8 cellular contexts compared by ENCODE assay signal in the genomic region with DNA sequence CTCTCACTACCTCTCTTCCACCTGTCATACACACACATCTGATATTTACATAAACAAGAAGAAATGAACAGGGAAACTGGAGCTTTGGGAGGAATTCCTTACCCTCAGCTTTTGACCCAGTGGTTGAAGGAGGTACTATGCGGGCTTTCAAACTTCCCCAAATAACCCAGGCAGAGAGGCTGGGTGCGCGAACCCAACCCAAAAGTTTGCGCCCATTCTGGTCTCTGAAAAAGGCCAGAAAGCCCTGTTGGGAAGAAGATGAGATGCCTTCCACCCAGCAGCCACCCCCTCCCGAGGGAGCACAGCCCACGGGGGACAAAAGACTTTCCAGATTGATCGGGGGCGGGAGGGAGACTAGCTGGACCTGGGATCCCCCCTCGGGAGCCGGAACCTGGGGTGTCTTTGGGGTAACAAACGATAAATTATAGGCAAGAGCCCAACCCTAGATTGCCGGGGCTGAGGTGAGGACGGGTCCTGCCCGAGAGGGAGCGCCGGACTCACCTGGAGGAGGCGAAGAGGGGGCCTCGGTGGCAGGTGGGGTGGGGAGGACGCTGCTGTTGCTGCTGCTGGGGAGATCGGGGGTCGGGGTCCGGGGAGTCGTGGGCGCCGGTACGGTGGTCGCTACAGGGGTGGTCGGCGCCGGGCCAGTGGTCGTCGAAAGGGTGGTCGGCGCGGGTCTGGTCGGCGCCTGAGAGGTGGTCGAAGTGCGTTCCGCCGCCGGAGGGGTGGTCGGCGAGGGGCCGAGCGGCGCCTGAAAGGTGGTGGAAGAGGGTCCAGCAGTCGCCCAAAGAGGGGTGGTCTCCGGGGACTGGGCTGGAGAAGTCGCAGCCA. TPM values are rescaled to one million over a fixed set of nuclear protein-coding genes. Genes with fewer than 3 reads are reported as not detected.
A peak's percentile ranks its signal among the peaks of the same experiment; 100 is the strongest.
DNase-seq lines count a peak whose midpoint lies in the region; ATAC-seq, FAIRE-seq and TF ChIP-seq lines count a peak whose summit lies in the region.

No MANE protein-coding gene starts in this region.

- H3K27ac ChIP-seq in SJCRH30 (no peak overlapping the region), right lobe of liver (peak overlapping the region; percentile 85 to 96 (median 91)), substantia nigra (ENCODE audit: low read depth, low read length, poor library complexity, severe bottlenecking) (peak overlapping the region; percentile 90)

- H3K27me3 ChIP-seq in SJCRH30 (no peaks in the 10 kb centered on the region), bronchial epithelial cell (ENCODE audit: control insufficient read depth, insufficient read depth, low read length) (no peaks in the 10 kb centered on the region), right lobe of liver (no peaks in the 10 kb centered on the region)

- H3K4me3 ChIP-seq in SJCRH30 (peak overlapping the region; percentile 79), bronchial epithelial cell (ENCODE audit: low read depth, low read length) (peak overlapping the region; percentile 92), right lobe of liver (peak overlapping the region; percentile 77 to 90 (median 81))

- H3K36me3 ChIP-seq in SJCRH30 (no peaks in the 10 kb centered on the region), bronchial epithelial cell (ENCODE audit: control insufficient read depth, insufficient read depth, low read length) (no peaks in the 10 kb centered on the region), right lobe of liver (no peaks in the 10 kb centered on the region)

- ATAC-seq in right lobe of liver, result no peak

- no peak for FAIRE-seq in bronchial epithelial cell (lab: Jason Lieb, UNC)

- WGBS in right lobe of liver (ENCODE audit: insufficient coverage, low coverage, low lambda C conversion rate, missing lambda C conversion rate), result 0% methylated on average over 8 of the region's 50 CpGs

- intact Hi-C loops in right lobe of liver (cut with DNase I), result no loop called here

- TF ChIP-seq CTCF in bronchial epithelial cell (IDR thresholded peaks at IDR 0.05; ENCODE audit: insufficient read depth, low read length, severe bottlenecking) (no peak), right lobe of liver (IDR thresholded peaks at IDR 0.05) (peak in 1 of 4 donors; percentile 38)

- H3K4me1 ChIP-seq in SJCRH30, result peaks cover 25% of the 10 kb centered on the region
- peaks cover 0 to 30% (median 14%) of the 10 kb centered on the region in 4 donors for H3K4me1 ChIP-seq in right lobe of liver

- H3K9me3 ChIP-seq in SJCRH30 (replicated peaks), result no peaks in the 10 kb centered on the region
- no peaks in the 10 kb centered on the region for H3K9me3 ChIP-seq in right lobe of liver

- peak in 2 of 3 experiments; percentile 57 to 60 for DNase-seq in NCI-H1417 (lab: John Stamatoyannopoulos, UW)
- DNase-seq in NCI-H1417 treated with DMSO at 0.1 percent for 48 hours (lab: John Stamatoyannopoulos, UW), result no peak
- no peak for DNase-seq in SJCRH30
- no peak for DNase-seq in bronchial epithelial cell (ENCODE audit: low read depth)
- peak; percentile 51 to 69 (median 64) for DNase-seq in right lobe of liver
- DNase-seq in substantia nigra (lab: John Stamatoyannopoulos, UW), result peak in 17 of 49 donors; percentile 14 to 70 (median 29)
- DNase-seq in NCI-H1092 treated with DMSO at 0.1 percent for 48 hours (lab: John Stamatoyannopoulos, UW), result no peak
- DNase-seq in NCI-H1105 treated with DMSO at 0.1 percent for 48 hours (lab: John Stamatoyannopoulos, UW), result no peak

- TF ChIP-seq POLR2A in right lobe of liver (IDR thresholded peaks at IDR 0.05), result no peak

RNA-seq across cellular contexts. Expression of a gene that starts 0.8 kb away (rescaled TPM):
- 10.1 and 12.8 TPM in 2 replicates for total RNA-seq in SJCRH30 (2014; rRNA removed; shearing (Covaris generic))
- total RNA-seq in bronchial epithelial cell, result 4.7 and 5.9 TPM in 2 replicates
- 10 to 100 TPM; 26.8 to 49.0 (median 38.2) TPM for total RNA-seq in right lobe of liver

Comparison
In these comparisons a context has a peak if more than half of its experiments do, and no peak if none do; other contexts are left out.
1. DNase-seq: peak in NCI-H1417 (2 of 3) and right lobe of liver (3 of 3); none in NCI-H1417 treated with DMSO at 0.1 percent for 48 hours (single experiment), SJCRH30 (0 of 2), bronchial epithelial cell (single experiment), NCI-H1092 treated with DMSO at 0.1 percent for 48 hours (single experiment) and NCI-H1105 treated with DMSO at 0.1 percent for 48 hours (single experiment).
2. Peak in every context shown above with its lines, with median percentiles within 50 percentile points of each other: H3K4me3 ChIP-seq.